ENCODE assay signal across 18 cellular contexts in genomic region chr2:6929196-6929874, GRCh38. TPM values are rescaled to one million over a fixed set of nuclear protein-coding genes. Genes with fewer than 3 reads are reported as not detected.
DNase-seq lines count a peak whose midpoint lies in the region; ATAC-seq, FAIRE-seq and TF ChIP-seq lines count a peak whose summit lies in the region.
"Had no signal": no experiment of that assay in that cellular context is flagged by ENCODE, and none has a peak within 500 bp of the region (broad histone marks: within the 10 kb centered on the region; RNA-seq: fewer than 3 reads in every experiment).

No MANE protein-coding gene starts in this region.

- H3K4me1 Mint-ChIP-seq in T-helper 2 cell treated with Interferon-gamma antibody and Interleukin-4, amounts not matched to agents 5 μg/mL and 100 μg/mL, for 36 hours (ENCODE audit: low read depth): peaks cover 32% of the 10 kb centered on the region
- H3K4me1 Mint-ChIP-seq in nephron: peaks cover 58% of the 10 kb centered on the region
- H3K4me1 Mint-ChIP-seq in activated CD4-positive, alpha-beta memory T cell treated with anti-CD3 and anti-CD28 coated beads, Interleukin-2, amount 10 ng/mL, durations not matched to agents 7 days and 5 days: peaks cover 9% of the 10 kb centered on the region

- H3K9ac ChIP-seq in Loucy (ENCODE audit: low read depth, low read length, poor library complexity, severe bottlenecking) (no peak overlapping the region), adipocyte (ENCODE audit: low read length) (no peak overlapping the region)
- H3K9ac ChIP-seq: neural progenitor cell had no signal

- CTCF ChIA-PET in activated CD4-positive, alpha-beta memory T cell treated with anti-CD3 and anti-CD28 coated beads, Interleukin-2, amount 10 ng/mL, durations not matched to agents 7 days and 5 days (lab: Charles Lee): interaction anchor here (0.7 to 1.6 kb wide), 2 partner anchors 11 to 13 kb away, joined by 3 read pairs; no protein-coding TSS in a partner anchor

- H2AFZ ChIP-seq in Loucy (ENCODE audit: low read length): no peak overlapping the region
- H2AFZ ChIP-seq: neural progenitor cell had no signal

- ATAC-seq in HG02981 (IDR thresholded peaks at IDR 0.05; ENCODE audit: unreplicated experiment): no peak

- H3K9me3 Mint-ChIP-seq in T-helper 2 cell treated with Interferon-gamma antibody and Interleukin-4, amounts not matched to agents 5 μg/mL and 100 μg/mL, for 36 hours: peaks cover 34% of the 10 kb centered on the region
- no peaks in the 10 kb centered on the region for H3K9me3 Mint-ChIP-seq in nephron
- H3K9me3 Mint-ChIP-seq in activated CD4-positive, alpha-beta memory T cell treated with anti-CD3 and anti-CD28 coated beads, Interleukin-2, amount 10 ng/mL, durations not matched to agents 7 days and 5 days: peaks cover 12% of the 10 kb centered on the region

- peaks cover 2% of the 10 kb centered on the region; the same call in 1 of the 2 replicates for H3K79me2 ChIP-seq in Loucy (ENCODE audit: insufficient read depth, low read length)

- peaks cover 4% of the 10 kb centered on the region for H4K20me1 ChIP-seq in Loucy (ENCODE audit: insufficient read depth, low read length, poor library complexity, severe bottlenecking)

- H3K36me3 ChIP-seq in Loucy (ENCODE audit: insufficient read depth, low read length): no peaks in the 10 kb centered on the region
- no peaks in the 10 kb centered on the region for H3K36me3 ChIP-seq in adipocyte (ENCODE audit: control insufficient read depth, insufficient read depth, low read length, severe bottlenecking)
- H3K36me3 ChIP-seq: ascending aorta, neural progenitor cell had no signal

- no peaks in the 10 kb centered on the region for H3K9me2 ChIP-seq in Loucy (replicated peaks; ENCODE audit: low read depth, low read length)

- POLR2A ChIA-PET in activated CD4-positive, alpha-beta memory T cell treated with anti-CD3 and anti-CD28 coated beads, Interleukin-2, amount 10 ng/mL, durations not matched to agents 7 days and 5 days (lab: Charles Lee): interaction anchor here (1.1 to 1.2 kb wide), 2 partner anchors 8 to 12 kb away, joined by 3 read pairs; no protein-coding TSS in a partner anchor

- H3K4me3 ChIP-seq in Loucy (ENCODE audit: low read length, poor library complexity, severe bottlenecking): no peak overlapping the region
- no peak overlapping the region for H3K4me3 ChIP-seq in adipocyte (ENCODE audit: low read length)
- H3K4me3 ChIP-seq: ascending aorta, neural progenitor cell had no signal

- DNase-seq in T-helper 2 cell treated with Interferon-gamma antibody and Interleukin-4, amounts not matched to agents 5 μg/mL and 100 μg/mL, for 36 hours (ENCODE audit: low spot score): no peak
- no peak for DNase-seq in T-helper 2 cell
- peak; percentile 29 for DNase-seq in adipocyte (ENCODE audit: low read depth)
- DNase-seq in GM12892 (ENCODE audit: insufficient read length): no peak
- no peak for DNase-seq in activated CD4-positive, alpha-beta memory T cell treated with anti-CD3 and anti-CD28 coated beads, Interleukin-2, amount 10 ng/mL, durations not matched to agents 7 days and 5 days
- DNase-seq: 8988T; activated effector memory CD4-positive, alpha-beta T cell treated with Interleukin-2 at 50 U/mL for 16 hours; BE2C; Calu3; NCI-H1694 treated with DMSO at 0.1 percent for 48 hours; NCI-H446; retina had no signal

- TF ChIP-seq CTCF in Loucy (conservative IDR thresholded peaks at IDR 0.05; ENCODE audit: low read length) (no peak), nephron (IDR thresholded peaks at IDR 0.05; ENCODE audit: unreplicated experiment in 3 of 3) (no peak)

- no peak for FAIRE-seq in GM12892 (lab: Jason Lieb, UNC)
- FAIRE-seq: endometrium had no signal

- no peaks in the 10 kb centered on the region for H3K27me3 ChIP-seq in Loucy (ENCODE audit: insufficient read depth, low read length, poor library complexity, severe bottlenecking)
- H3K27me3 ChIP-seq in adipocyte (replicated peaks; ENCODE audit: control insufficient read depth, insufficient read depth, low read length): no peaks in the 10 kb centered on the region
- H3K27me3 ChIP-seq: ascending aorta, BE2C, neural progenitor cell had no signal

- peaks cover 68% of the 10 kb centered on the region for H3K36me3 Mint-ChIP-seq in T-helper 2 cell treated with Interferon-gamma antibody and Interleukin-4, amounts not matched to agents 5 μg/mL and 100 μg/mL, for 36 hours (ENCODE audit: low read depth)
- H3K36me3 Mint-ChIP-seq in nephron (ENCODE audit: low read depth): peaks cover 16% of the 10 kb centered on the region
- H3K36me3 Mint-ChIP-seq in activated CD4-positive, alpha-beta memory T cell treated with anti-CD3 and anti-CD28 coated beads, Interleukin-2, amount 10 ng/mL, durations not matched to agents 7 days and 5 days (ENCODE audit: low read depth): peaks cover 39% of the 10 kb centered on the region

- H3K4me3 Mint-ChIP-seq in T-helper 2 cell treated with Interferon-gamma antibody and Interleukin-4, amounts not matched to agents 5 μg/mL and 100 μg/mL, for 36 hours: peak overlapping the region; percentile 21
- H3K4me3 Mint-ChIP-seq in nephron: no peak overlapping the region
- H3K4me3 Mint-ChIP-seq in activated CD4-positive, alpha-beta memory T cell treated with anti-CD3 and anti-CD28 coated beads, Interleukin-2, amount 10 ng/mL, durations not matched to agents 7 days and 5 days: no peak overlapping the region
- H3K4me3 Mint-ChIP-seq: neural progenitor cell had no signal

- no peaks in the 10 kb centered on the region for H3K9me3 ChIP-seq in Loucy (ENCODE audit: insufficient read depth, low read depth, low read length)
- H3K9me3 ChIP-seq in adipocyte (ENCODE audit: control insufficient read depth, low read length): no peaks in the 10 kb centered on the region
- H3K9me3 ChIP-seq: ascending aorta, BE2C had no signal

- no peak for TF ChIP-seq POLR2A in GM12892 (IDR thresholded peaks at IDR 0.05; ENCODE audit: low read depth, low read length)

- peak overlapping the region; percentile 42 for H3K4me2 ChIP-seq in Loucy (ENCODE audit: low read depth, low read length, poor library complexity, severe bottlenecking)
- H3K4me2 ChIP-seq: neural progenitor cell had no signal

- H3F3A ChIP-seq in Loucy (ENCODE audit: low read depth): no peaks in the 10 kb centered on the region

- H3K27ac Mint-ChIP-seq in T-helper 2 cell treated with Interferon-gamma antibody and Interleukin-4, amounts not matched to agents 5 μg/mL and 100 μg/mL, for 36 hours: no peak overlapping the region
- H3K27ac Mint-ChIP-seq in nephron: peak overlapping the region; percentile 6 to 71 (median 31)
- no peak overlapping the region for H3K27ac Mint-ChIP-seq in activated CD4-positive, alpha-beta memory T cell treated with anti-CD3 and anti-CD28 coated beads, Interleukin-2, amount 10 ng/mL, durations not matched to agents 7 days and 5 days
- H3K27ac Mint-ChIP-seq: neural progenitor cell had no signal

- H3K27me3 Mint-ChIP-seq in T-helper 2 cell treated with Interferon-gamma antibody and Interleukin-4, amounts not matched to agents 5 μg/mL and 100 μg/mL, for 36 hours (ENCODE audit: low read depth): no peaks in the 10 kb centered on the region
- H3K27me3 Mint-ChIP-seq in nephron (ENCODE audit: low read depth): no peaks in the 10 kb centered on the region
- no peaks in the 10 kb centered on the region for H3K27me3 Mint-ChIP-seq in activated CD4-positive, alpha-beta memory T cell treated with anti-CD3 and anti-CD28 coated beads, Interleukin-2, amount 10 ng/mL, durations not matched to agents 7 days and 5 days

- H3K4me1 ChIP-seq in Loucy (ENCODE audit: insufficient read depth, low read length, poor library complexity, severe bottlenecking) (peaks cover 16% of the 10 kb centered on the region), adipocyte (ENCODE audit: control insufficient read depth, insufficient read depth, low read length) (peaks cover 9% of the 10 kb centered on the region)
- H3K4me1 ChIP-seq: neural progenitor cell had no signal

RNA-seq across cellular contexts. Expression of gene RNF144A, which starts 12.1 kb away (rescaled TPM):
- polyA plus RNA-seq in GM12892 (2012; ENCODE audit: missing spikeins): 2.1 TPM
- 10 to 100 TPM; 20.0 to 21.0 TPM for total RNA-seq in activated CD4-positive, alpha-beta memory T cell treated with anti-CD3 and anti-CD28 coated beads, Interleukin-2, amount 10 ng/mL, durations not matched to agents 7 days and 5 days

RNA-seq across cellular contexts. Expression of gene RSAD2, which starts 51.8 kb away (rescaled TPM):
- polyA plus RNA-seq in GM12892 (2012; ENCODE audit: missing spikeins): 1.5 TPM
- total RNA-seq in activated CD4-positive, alpha-beta memory T cell treated with anti-CD3 and anti-CD28 coated beads, Interleukin-2, amount 10 ng/mL, durations not matched to agents 7 days and 5 days: 100 to 1,000 TPM; 119 to 120 TPM

Comparison
In these comparisons a context has a peak if more than half of its experiments do, and no peak if none do; other contexts are left out.
1. H3K27ac Mint-ChIP-seq: peak in nephron (3 of 3); none in T-helper 2 cell treated with Interferon-gamma antibody and Interleukin-4, amounts not matched to agents 5 μg/mL and 100 μg/mL, for 36 hours (single experiment) and activated CD4-positive, alpha-beta memory T cell treated with anti-CD3 and anti-CD28 coated beads, Interleukin-2, amount 10 ng/mL, durations not matched to agents 7 days and 5 days (single experiment).